In the genomic region with DNA sequence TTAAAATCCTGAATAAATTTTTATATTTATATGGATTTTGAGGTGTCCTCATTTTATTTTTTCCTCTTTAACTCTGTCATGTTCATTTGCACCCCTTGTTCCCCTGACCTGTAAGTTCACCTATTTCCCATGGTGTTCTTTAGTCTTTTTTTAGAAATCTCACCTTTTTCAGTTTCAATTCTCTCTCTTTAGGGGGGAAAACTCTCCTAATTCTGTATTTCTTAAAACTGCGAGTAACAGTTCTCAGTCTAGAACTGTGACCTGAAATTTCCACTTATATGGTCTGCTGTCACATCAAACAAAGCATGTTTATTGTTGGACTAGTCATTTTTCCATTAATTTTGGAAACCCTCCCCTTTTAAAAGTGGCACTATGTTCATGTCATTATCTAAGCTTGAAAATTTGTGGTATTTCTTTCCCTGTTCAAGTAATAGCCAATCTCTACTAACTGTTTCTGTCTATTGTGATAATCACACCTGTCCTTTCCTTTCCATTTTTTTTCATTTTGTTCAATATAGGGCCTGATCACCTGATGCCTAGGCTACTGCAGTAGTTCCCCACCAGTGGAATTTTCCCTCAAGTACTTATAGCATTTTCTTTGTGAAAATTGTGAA, we compare ENCODE assay signal across 15 cellular contexts. TPM values are rescaled to one million over a fixed set of nuclear protein-coding genes. Genes with fewer than 3 reads are reported as not detected.
DNase-seq lines count a peak whose midpoint lies in the region; ATAC-seq lines count a peak whose summit lies in the region.
"Had no signal": no experiment of that assay in that cellular context is flagged by ENCODE, and none has a peak within 500 bp of the region (broad histone marks: within the 10 kb centered on the region; RNA-seq: fewer than 3 reads in every experiment).

No MANE protein-coding gene starts in this region.

- peaks cover 6% of the 10 kb centered on the region in 2 donors for H3K36me3 Mint-ChIP-seq in activated naive CD4-positive, alpha-beta T cell treated with anti-CD3 and anti-CD28 coated beads, Interleukin-2, amount 50 U/mL, for 72 hours
- peaks cover 2% of the 10 kb centered on the region for H3K36me3 Mint-ChIP-seq in activated naive CD4-positive, alpha-beta T cell treated with anti-CD3 and anti-CD28 coated beads, Interleukin-2, amount 10 ng/mL, durations not matched to agents 7 days and 5 days

- CTCF ChIA-PET in activated naive CD4-positive, alpha-beta T cell treated with anti-CD3 and anti-CD28 coated beads, Interleukin-2, amount 10 ng/mL, durations not matched to agents 7 days and 5 days (lab: Charles Lee), result interaction anchor here (1.3 kb wide), 1 partner anchor 15 kb away, joined by 3 read pairs; a partner anchor contains a TSS

- DNase-seq in activated naive CD4-positive, alpha-beta T cell treated with anti-CD3 and anti-CD28 coated beads, Interleukin-2, amount 50 U/mL, for 72 hours (ENCODE audit: low spot score in 2 of 2), result no peak
- no peak for DNase-seq in activated naive CD4-positive, alpha-beta T cell treated with anti-CD3 and anti-CD28 coated beads, Interleukin-2, amount 10 ng/mL, durations not matched to agents 7 days and 5 days
- DNase-seq in NCI-H524 treated with DMSO at 0.1 percent for 48 hours (lab: John Stamatoyannopoulos, UW) (no peak), NCI-H2107 (lab: John Stamatoyannopoulos, UW) (no peak), GOT3 (lab: John Stamatoyannopoulos, UW) (no peak), HCEC 1CT (no peak)
- DNase-seq: activated B cell treated with CpG ODN at 0.5 μM for 24 hours; activated naive CD4-positive, alpha-beta T cell treated with anti-CD3 and anti-CD28 coated beads, Interleukin-2, amount 50 U/mL, for 16 hours; dermis blood vessel endothelial cell; DND-41; foreskin keratinocyte had no signal

- H3K27me3 Mint-ChIP-seq in activated naive CD4-positive, alpha-beta T cell treated with anti-CD3 and anti-CD28 coated beads, Interleukin-2, amount 10 ng/mL, durations not matched to agents 7 days and 5 days, result no peaks in the 10 kb centered on the region
- H3K27me3 Mint-ChIP-seq: activated B cell treated with CpG ODN at 0.5 μM for 24 hours, IgD-negative memory B cell had no signal

- H3K27ac Mint-ChIP-seq in activated naive CD4-positive, alpha-beta T cell treated with anti-CD3 and anti-CD28 coated beads, Interleukin-2, amount 50 U/mL, for 72 hours, result peak overlapping the region; percentile 21 to 58
- H3K27ac Mint-ChIP-seq in activated naive CD4-positive, alpha-beta T cell treated with anti-CD3 and anti-CD28 coated beads, Interleukin-2, amount 10 ng/mL, durations not matched to agents 7 days and 5 days, result no peak overlapping the region
- H3K27ac Mint-ChIP-seq: activated B cell treated with CpG ODN at 0.5 μM for 24 hours had no signal

- no peaks in the 10 kb centered on the region for H3K9me3 Mint-ChIP-seq in activated naive CD4-positive, alpha-beta T cell treated with anti-CD3 and anti-CD28 coated beads, Interleukin-2, amount 50 U/mL, for 72 hours
- peaks cover 3% of the 10 kb centered on the region for H3K9me3 Mint-ChIP-seq in activated naive CD4-positive, alpha-beta T cell treated with anti-CD3 and anti-CD28 coated beads, Interleukin-2, amount 10 ng/mL, durations not matched to agents 7 days and 5 days
- H3K9me3 Mint-ChIP-seq: activated B cell treated with CpG ODN at 0.5 μM for 24 hours had no signal

- H3K4me1 Mint-ChIP-seq in activated naive CD4-positive, alpha-beta T cell treated with anti-CD3 and anti-CD28 coated beads, Interleukin-2, amount 10 ng/mL, durations not matched to agents 7 days and 5 days, result peaks cover 6% of the 10 kb centered on the region
- H3K4me1 Mint-ChIP-seq: neural crest cell had no signal

- no peak overlapping the region for H3K4me3 Mint-ChIP-seq in activated naive CD4-positive, alpha-beta T cell treated with anti-CD3 and anti-CD28 coated beads, Interleukin-2, amount 10 ng/mL, durations not matched to agents 7 days and 5 days
- H3K4me3 Mint-ChIP-seq: activated B cell treated with CpG ODN at 0.5 μM for 24 hours, IgD-negative memory B cell, neural crest cell had no signal

- ATAC-seq in activated naive CD4-positive, alpha-beta T cell treated with anti-CD3 and anti-CD28 coated beads, Interleukin-2, amount 50 U/mL, for 72 hours, result peak; percentile 45 to 63
- ATAC-seq in HG02571 (IDR thresholded peaks at IDR 0.05; ENCODE audit: unreplicated experiment) (peak; percentile 45), HG03354 (IDR thresholded peaks at IDR 0.05; ENCODE audit: poor library complexity, severe bottlenecking, unreplicated experiment) (peak; percentile 48)
- ATAC-seq: foreskin keratinocyte had no signal

RNA-seq across cellular contexts. Expression of a gene that starts 14.0 kb away (rescaled TPM):
- total RNA-seq in activated naive CD4-positive, alpha-beta T cell treated with anti-CD3 and anti-CD28 coated beads, Interleukin-2, amount 50 U/mL, for 72 hours, result 10 to 100 TPM; 15.6 to 25.9 TPM
